8 cellular contexts compared by ENCODE assay signal in the genomic region with DNA sequence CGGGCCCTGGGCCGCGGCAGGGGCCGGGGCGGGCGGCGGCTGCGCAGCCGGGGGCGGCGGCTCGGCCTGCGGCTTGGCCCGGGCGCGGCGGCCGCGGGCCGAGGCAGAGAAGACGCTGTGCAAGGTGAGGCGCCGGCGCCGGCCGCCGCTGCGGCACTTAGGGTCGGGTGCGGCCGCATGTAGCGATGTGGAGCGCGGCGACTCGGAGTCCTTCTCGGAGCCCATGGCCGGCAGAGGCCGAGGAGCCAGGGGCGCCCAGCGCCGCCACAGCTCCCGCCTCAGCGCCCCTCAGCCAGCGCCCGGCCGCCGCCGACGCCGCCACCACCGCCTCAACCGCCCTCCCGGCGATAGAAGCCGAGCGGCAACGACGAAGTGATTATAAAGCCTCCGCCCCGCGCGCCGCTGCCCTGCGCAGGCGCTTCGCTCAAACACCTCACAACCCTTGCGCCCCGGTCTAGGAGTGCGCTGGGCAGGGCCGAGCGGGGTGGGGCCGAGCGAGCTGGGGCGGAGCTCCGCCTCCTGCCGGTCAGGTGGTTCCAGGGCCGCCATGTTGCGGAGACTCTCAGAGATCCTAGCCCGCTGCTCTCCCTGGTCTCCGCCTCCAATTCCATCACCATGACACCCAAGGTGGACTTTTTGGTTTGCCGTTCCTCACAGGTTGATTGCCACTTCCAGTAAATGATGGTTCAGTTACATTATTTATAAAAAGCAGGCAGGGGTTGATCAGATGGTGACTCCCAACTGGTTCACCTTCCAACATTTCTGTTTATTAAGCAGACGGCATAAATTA. TPM values are rescaled to one million over a fixed set of nuclear protein-coding genes. Genes with fewer than 3 reads are reported as not detected.
DNase-seq lines count a peak whose midpoint lies in the region; ATAC-seq, FAIRE-seq and TF ChIP-seq lines count a peak whose summit lies in the region.

A gene with protein sequence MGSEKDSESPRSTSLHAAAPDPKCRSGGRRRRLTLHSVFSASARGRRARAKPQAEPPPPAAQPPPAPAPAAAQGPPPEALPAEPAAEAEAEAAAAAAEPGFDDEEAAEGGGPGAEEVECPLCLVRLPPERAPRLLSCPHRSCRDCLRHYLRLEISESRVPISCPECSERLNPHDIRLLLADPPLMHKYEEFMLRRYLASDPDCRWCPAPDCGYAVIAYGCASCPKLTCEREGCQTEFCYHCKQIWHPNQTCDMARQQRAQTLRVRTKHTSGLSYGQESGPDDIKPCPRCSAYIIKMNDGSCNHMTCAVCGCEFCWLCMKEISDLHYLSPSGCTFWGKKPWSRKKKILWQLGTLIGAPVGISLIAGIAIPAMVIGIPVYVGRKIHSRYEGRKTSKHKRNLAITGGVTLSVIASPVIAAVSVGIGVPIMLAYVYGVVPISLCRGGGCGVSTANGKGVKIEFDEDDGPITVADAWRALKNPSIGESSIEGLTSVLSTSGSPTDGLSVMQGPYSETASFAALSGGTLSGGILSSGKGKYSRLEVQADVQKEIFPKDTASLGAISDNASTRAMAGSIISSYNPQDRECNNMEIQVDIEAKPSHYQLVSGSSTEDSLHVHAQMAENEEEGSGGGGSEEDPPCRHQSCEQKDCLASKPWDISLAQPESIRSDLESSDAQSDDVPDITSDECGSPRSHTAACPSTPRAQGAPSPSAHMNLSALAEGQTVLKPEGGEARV (minus strand): TSS at position 349 of the 790 bp plus-strand sequence. CDS start 124 bp downstream, at position 225.

- H3K27ac ChIP-seq in SU-DHL-6 (ENCODE audit: low read depth, low read length) (peak within 1 kb of the TSS; percentile 75), pancreas (peak within 1 kb of the TSS; percentile 78 to 93 (median 87)), tibial artery (peak within 1 kb of the TSS; percentile 91 to 95)

- POLR2A ChIA-PET in activated naive CD8-positive, alpha-beta T cell treated with anti-CD3 and anti-CD28 coated beads, Interleukin-2, amount 10 ng/mL, durations not matched to agents 7 days and 5 days (lab: Charles Lee), result interaction anchor here (0.6 to 3.3 kb wide), 15 partner anchors 9 to 331 kb away, joined by 3 to 36 read pairs (median 4); partner anchors contain the start of gene AZIN2

- WGBS in pancreas, 2 donors, result 1% methylated on average over 41 to 83 of the region's 83 CpGs

- H3K4me2 ChIP-seq in SU-DHL-6 (ENCODE audit: low read depth, low read length, poor library complexity, severe bottlenecking), result peak within 1 kb of the TSS; percentile 68

- peak within 1 kb of the TSS; percentile 75 for H3K9ac ChIP-seq in SU-DHL-6 (ENCODE audit: low read length)

- no peak for TF ChIP-seq CTCF in GM10266 (IDR thresholded peaks at IDR 0.05; ENCODE audit: control insufficient read depth, insufficient read depth, low read depth, missing control alignments)
- TF ChIP-seq CTCF in SU-DHL-6 (IDR thresholded peaks at IDR 0.05; ENCODE audit: insufficient read depth, low read length, poor library complexity, severe bottlenecking), result no peak
- no peak for TF ChIP-seq CTCF in pancreas (IDR thresholded peaks at IDR 0.05)
- peak; percentile 12 to 19 for TF ChIP-seq CTCF in tibial artery (IDR thresholded peaks at IDR 0.05)

- no peaks in the 10 kb centered on the region for H4K20me1 ChIP-seq in SU-DHL-6 (ENCODE audit: low read depth, low read length)

- DNase-seq in GM10266 (ENCODE audit: extremely low spot score) (peak; percentile 98), NCI-H128 (lab: John Stamatoyannopoulos, UW; ENCODE audit: unreplicated experiment) (peak; percentile 97), Right ventricle myocardium inferior (ENCODE audit: missing footprints) (peak; percentile 97), pancreas (peak; percentile 95 to 98 (median 96)), tibial artery (peak; percentile 94 to 97)
- peak; percentile 94 for DNase-seq in activated naive CD8-positive, alpha-beta T cell treated with anti-CD3 and anti-CD28 coated beads, Interleukin-2, amount 10 ng/mL, durations not matched to agents 7 days and 5 days

- peaks cover 39% of the 10 kb centered on the region for H3K79me2 ChIP-seq in SU-DHL-6 (ENCODE audit: insufficient read depth, low read length)

- H3K9me3 ChIP-seq in SU-DHL-6 (ENCODE audit: insufficient read depth, low read length) (no peaks in the 10 kb centered on the region), pancreas (no peaks in the 10 kb centered on the region), tibial artery (no peaks in the 10 kb centered on the region)

- H3K9me3 Mint-ChIP-seq in activated naive CD8-positive, alpha-beta T cell treated with anti-CD3 and anti-CD28 coated beads, Interleukin-2, amount 10 ng/mL, durations not matched to agents 7 days and 5 days, result no peaks in the 10 kb centered on the region

- peak within 1 kb of the TSS; percentile 85 for H3K27ac Mint-ChIP-seq in activated naive CD8-positive, alpha-beta T cell treated with anti-CD3 and anti-CD28 coated beads, Interleukin-2, amount 10 ng/mL, durations not matched to agents 7 days and 5 days

- H3F3A ChIP-seq in SU-DHL-6 (ENCODE audit: insufficient read depth), result peaks cover 22% of the 10 kb centered on the region

- H3K9me2 ChIP-seq in SU-DHL-6 (replicated peaks; ENCODE audit: insufficient read depth, low read length), result no peaks in the 10 kb centered on the region

- H3K27me3 ChIP-seq in SU-DHL-6 (ENCODE audit: low read length), result no peaks in the 10 kb centered on the region
- H3K27me3 ChIP-seq in pancreas, result no peaks in the 10 kb centered on the region
- H3K27me3 ChIP-seq in tibial artery, result no peaks in the 10 kb centered on the region

- peak within 1 kb of the TSS; percentile 85 for H3K4me3 Mint-ChIP-seq in activated naive CD8-positive, alpha-beta T cell treated with anti-CD3 and anti-CD28 coated beads, Interleukin-2, amount 10 ng/mL, durations not matched to agents 7 days and 5 days

- H3K27me3 Mint-ChIP-seq in activated naive CD8-positive, alpha-beta T cell treated with anti-CD3 and anti-CD28 coated beads, Interleukin-2, amount 10 ng/mL, durations not matched to agents 7 days and 5 days, result peaks cover 14% of the 10 kb centered on the region

- intact Hi-C loops in Right ventricle myocardium inferior (cut with DNase I), result loop anchor here (1.0 to 5.0 kb wide), 3 partner anchors 46 to 91 kb away; partner anchors contain the start of gene AK2
- intact Hi-C loops in pancreas (cut with DNase I), result no loop called here
- intact Hi-C loops in tibial artery (cut with DNase I; ENCODE audit: low total_unique reads), result no loop called here

- H3K36me3 ChIP-seq in SU-DHL-6 (ENCODE audit: low read length), result no peaks in the 10 kb centered on the region
- no peaks in the 10 kb centered on the region for H3K36me3 ChIP-seq in pancreas
- no peaks in the 10 kb centered on the region for H3K36me3 ChIP-seq in tibial artery

- no peak for FAIRE-seq in pancreas (lab: Jason Lieb, UNC)

- peaks cover 4% of the 10 kb centered on the region for H3K36me3 Mint-ChIP-seq in activated naive CD8-positive, alpha-beta T cell treated with anti-CD3 and anti-CD28 coated beads, Interleukin-2, amount 10 ng/mL, durations not matched to agents 7 days and 5 days

- H2AFZ ChIP-seq in SU-DHL-6 (ENCODE audit: low read depth, low read length, severe bottlenecking), result peak within 1 kb of the TSS; percentile 86

- ATAC-seq in HG02642 (IDR thresholded peaks at IDR 0.05; ENCODE audit: poor library complexity, unreplicated experiment) (peak; percentile 81), Right ventricle myocardium inferior (peak; percentile 99), pancreas (peak; percentile 93 to 98 (median 96))
- ATAC-seq in activated naive CD8-positive, alpha-beta T cell treated with anti-CD3 and anti-CD28 coated beads, Interleukin-2, amount 10 ng/mL, durations not matched to agents 7 days and 5 days (ENCODE audit: low read depth), result peak; percentile 94

- H3K4me1 ChIP-seq in pancreas (peaks cover 0 to 27% (median 12%) of the 10 kb centered on the region in 3 donors), tibial artery (peaks cover 0 to 44% (median 18%) of the 10 kb centered on the region in 4 donors)

- H3K4me3 ChIP-seq in SU-DHL-6 (ENCODE audit: insufficient read depth, low read length, poor library complexity, severe bottlenecking) (peak within 1 kb of the TSS; percentile 65), pancreas (peak within 1 kb of the TSS; percentile 79 to 92 (median 86)), tibial artery (peak within 1 kb of the TSS; percentile 82 to 95)

- H3K4me1 Mint-ChIP-seq in activated naive CD8-positive, alpha-beta T cell treated with anti-CD3 and anti-CD28 coated beads, Interleukin-2, amount 10 ng/mL, durations not matched to agents 7 days and 5 days, result peaks cover 27% of the 10 kb centered on the region

RNA-seq across cellular contexts. Expression of the gene that starts here (rescaled TPM):
- total RNA-seq in activated naive CD8-positive, alpha-beta T cell treated with anti-CD3 and anti-CD28 coated beads, Interleukin-2, amount 10 ng/mL, durations not matched to agents 7 days and 5 days, result 10 to 100 TPM; 21.6 to 22.4 TPM
- total RNA-seq in Right ventricle myocardium inferior (15.5 TPM), pancreas (10 to 100 TPM in 2 of 6 donors, 1 to 10 TPM in 4; 5.4 to 16.3 (median 8.0) TPM)
- polyA plus RNA-seq in pancreas, result 1 to 10 TPM; 2.3 to 8.1 TPM

Comparison
In these comparisons a context has a peak if more than half of its experiments do, and no peak if none do; other contexts are left out.
1. Peak in every context shown above with its lines: DNase-seq, ATAC-seq, H3K4me3 ChIP-seq and H3K27ac ChIP-seq.
2. CTCF ChIP-seq: peak in tibial artery (2 of 2); none in GM10266 (single experiment), SU-DHL-6 (single experiment) and pancreas (0 of 4).